25 cellular contexts compared by ENCODE assay signal in the genomic region with DNA sequence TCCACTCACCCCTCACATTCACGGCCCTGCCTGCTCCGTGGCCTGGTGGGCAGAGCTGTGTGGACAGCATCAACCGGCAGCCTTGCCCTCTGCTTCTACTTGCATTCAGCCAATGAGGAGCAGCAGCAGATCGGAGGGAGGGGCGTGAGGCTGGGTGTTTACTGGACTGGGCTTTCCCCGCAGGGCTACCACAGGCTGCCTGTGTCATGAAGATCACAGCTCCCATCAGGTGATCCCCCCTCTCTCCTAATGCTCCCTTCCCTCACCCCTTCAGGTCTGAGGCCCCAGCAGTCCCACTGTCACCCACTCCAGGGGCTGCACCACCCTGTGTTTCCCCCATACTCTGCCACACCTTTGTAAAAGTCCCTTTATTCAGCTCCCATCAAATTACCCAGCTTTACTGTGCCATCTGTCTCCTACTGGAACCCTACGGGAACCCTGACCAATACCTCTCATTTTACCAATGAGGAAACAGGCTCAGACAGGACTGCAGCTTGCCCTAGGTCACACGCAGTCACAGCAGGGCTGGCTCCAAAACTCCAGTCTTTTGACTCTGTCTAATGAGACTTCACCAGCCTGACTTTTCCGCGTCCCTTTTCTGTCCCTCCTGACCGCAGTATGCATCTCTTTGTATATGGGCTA.
DNase-seq lines count a peak whose midpoint lies in the region; ATAC-seq, FAIRE-seq and TF ChIP-seq lines count a peak whose summit lies in the region.
"Had no signal": no experiment of that assay in that cellular context is flagged by ENCODE, and none has a peak within 500 bp of the region (broad histone marks: within the 10 kb centered on the region; RNA-seq: fewer than 3 reads in every experiment).

No MANE protein-coding gene starts in this region.

- 64 to 81% (median 67%) methylated on average over 11 of the region's 11 CpGs for WGBS in small intestine, 3 donors

- no peak for ATAC-seq in HG02938 (IDR thresholded peaks at IDR 0.05; ENCODE audit: unreplicated experiment)
- ATAC-seq in GM19455 (IDR thresholded peaks at IDR 0.05; ENCODE audit: unreplicated experiment), result no peak
- ATAC-seq: activated T-cell treated with anti-CD3 and anti-CD28 coated beads, Interleukin-2, amount 50 U/mL, for 72 hours; HepG2; natural killer cell; pancreas had no signal

- no peaks in the 10 kb centered on the region for H3K4me1 ChIP-seq in small intestine (ENCODE audit: control insufficient read depth in 2 of 2, insufficient read depth in 1 of 2, low read depth in 1 of 2, low read length in 1 of 2)
- H3K4me1 ChIP-seq: BE2C, pancreas, tibial nerve had no signal

- H3K27me3 Mint-ChIP-seq in nephron progenitor cell (ENCODE audit: low read depth, poor library complexity), result peaks cover 40% of the 10 kb centered on the region

- no peaks in the 10 kb centered on the region for H3K9me3 ChIP-seq in small intestine (ENCODE audit: control insufficient read depth, low read depth)
- H3K9me3 ChIP-seq: BE2C, pancreas, tibial nerve had no signal

- peak; percentile 94 for DNase-seq in G401 (ENCODE audit: low spot score)
- peak; percentile 36 for DNase-seq in NCI-H524 treated with DMSO at 0.1 percent for 48 hours (lab: John Stamatoyannopoulos, UW)
- DNase-seq in cerebellar nuclear complex (lab: John Stamatoyannopoulos, UW), result peak; percentile 55 to 85
- peak; percentile 25 for DNase-seq in nephron progenitor cell
- DNase-seq in NCI-H2196 (lab: John Stamatoyannopoulos, UW; ENCODE audit: unreplicated experiment), result no peak
- no peak for DNase-seq in small intestine
- DNase-seq: activated B cell treated with CpG ODN at 0.5 μM for 24 hours; activated naive CD4-positive, alpha-beta T cell treated with anti-CD3 and anti-CD28 coated beads for 36 hours; activated T-cell treated with anti-CD3 and anti-CD28 coated beads, Interleukin-2, amount 50 U/mL, for 72 hours; BE2C; DMS79; natural killer cell; NCI-H187 treated with DMSO at 0.1 percent for 48 hours; NCI-H345; pancreas; SHP77; stimulated activated CD4-positive, alpha-beta T cell treated with anti-CD3 and anti-CD28 coated beads, Interleukin-2, amount 100 ng/mL, for 24 hours; T1000 had no signal

- FAIRE-seq in small intestine (lab: Jason Lieb, UNC), result no peak
- FAIRE-seq: HepG2, pancreas had no signal

- no peak overlapping the region for H3K4me3 Mint-ChIP-seq in nephron progenitor cell
- H3K4me3 Mint-ChIP-seq: activated B cell treated with CpG ODN at 0.5 μM for 24 hours; activated naive CD4-positive, alpha-beta T cell treated with anti-CD3 and anti-CD28 coated beads for 36 hours; activated T-cell treated with anti-CD3 and anti-CD28 coated beads, Interleukin-2, amount 50 U/mL, for 72 hours; brain; natural killer cell had no signal

- no peak overlapping the region for H3K4me3 ChIP-seq in small intestine (ENCODE audit: low read depth in 1 of 2, low read length in 2 of 2)
- H3K4me3 ChIP-seq: lung, pancreas, smooth muscle cell, tibial nerve had no signal

- H3K27ac ChIP-seq in small intestine (ENCODE audit: low read depth in 1 of 2, low read length in 1 of 2), result no peak overlapping the region
- H3K27ac ChIP-seq: pancreas, tibial nerve had no signal

- peaks cover 16% of the 10 kb centered on the region for H3K4me1 Mint-ChIP-seq in nephron progenitor cell
- H3K4me1 Mint-ChIP-seq: activated B cell treated with CpG ODN at 0.5 μM for 24 hours, natural killer cell had no signal

- H3K36me3 ChIP-seq in small intestine (ENCODE audit: control insufficient read depth in 2 of 2, insufficient read depth in 2 of 2, low read length in 2 of 2), result no peaks in the 10 kb centered on the region
- H3K36me3 ChIP-seq: BE2C, pancreas, tibial nerve had no signal

- no peak for TF ChIP-seq CTCF in nephron progenitor cell (IDR thresholded peaks at IDR 0.05)

- no peaks in the 10 kb centered on the region for H3K9me3 Mint-ChIP-seq in nephron progenitor cell
- H3K9me3 Mint-ChIP-seq: activated B cell treated with CpG ODN at 0.5 μM for 24 hours; activated naive CD4-positive, alpha-beta T cell treated with anti-CD3 and anti-CD28 coated beads for 36 hours; activated T-cell treated with anti-CD3 and anti-CD28 coated beads, Interleukin-2, amount 50 U/mL, for 72 hours; brain; natural killer cell had no signal

- H3K27ac Mint-ChIP-seq in nephron progenitor cell, result no peak overlapping the region
- H3K27ac Mint-ChIP-seq: activated B cell treated with CpG ODN at 0.5 μM for 24 hours; activated naive CD4-positive, alpha-beta T cell treated with anti-CD3 and anti-CD28 coated beads for 36 hours; activated T-cell treated with anti-CD3 and anti-CD28 coated beads, Interleukin-2, amount 50 U/mL, for 72 hours; natural killer cell had no signal

- no peaks in the 10 kb centered on the region for H3K36me3 Mint-ChIP-seq in nephron progenitor cell (ENCODE audit: low read depth)
- H3K36me3 Mint-ChIP-seq: brain, natural killer cell had no signal

- peaks cover 0 to 2% of the 10 kb centered on the region in 2 donors for H3K27me3 ChIP-seq in small intestine (ENCODE audit: control insufficient read depth in 2 of 2, insufficient read depth in 2 of 2, low read length in 2 of 2)
- H3K27me3 ChIP-seq: BE2C, pancreas had no signal

- in situ Hi-C loops in G401 (cut with HindIII; ENCODE audit: low sequenced_read_pairs), result no loop called here

Comparison
In these comparisons a context has a peak if more than half of its experiments do, and no peak if none do; other contexts are left out.
1. DNase-seq: peak in G401 (single experiment), NCI-H524 treated with DMSO at 0.1 percent for 48 hours (single experiment), cerebellar nuclear complex (2 of 2) and nephron progenitor cell (single experiment); none in NCI-H2196 (single experiment) and small intestine (single experiment).